Comparison of ENCODE assay signal across 2 cellular contexts in genomic region chr17:27446569-27447301, GRCh38.
TF ChIP-seq lines count a peak whose summit lies in the region.

No MANE protein-coding gene starts in this region.

TF ChIP-seq in IMR-90, 13 proteins besides CTCF, POLR2A, EP300 and RAD21 (continued from another document):
- TF ChIP-seq, protein P1, sequence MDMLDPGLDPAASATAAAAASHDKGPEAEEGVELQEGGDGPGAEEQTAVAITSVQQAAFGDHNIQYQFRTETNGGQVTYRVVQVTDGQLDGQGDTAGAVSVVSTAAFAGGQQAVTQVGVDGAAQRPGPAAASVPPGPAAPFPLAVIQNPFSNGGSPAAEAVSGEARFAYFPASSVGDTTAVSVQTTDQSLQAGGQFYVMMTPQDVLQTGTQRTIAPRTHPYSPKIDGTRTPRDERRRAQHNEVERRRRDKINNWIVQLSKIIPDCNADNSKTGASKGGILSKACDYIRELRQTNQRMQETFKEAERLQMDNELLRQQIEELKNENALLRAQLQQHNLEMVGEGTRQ (IDR thresholded peaks at IDR 0.05; ENCODE audit: low read depth, low read length) = no peak
- TF ChIP-seq RCOR1 (IDR thresholded peaks at IDR 0.05; ENCODE audit: insufficient replicate concordance, low read length) = peak; percentile 84
- no peak for TF ChIP-seq MXI1 (IDR thresholded peaks at IDR 0.05; ENCODE audit: borderline replicate concordance, low read depth, low read length)
- no peak for TF ChIP-seq RFX5 (IDR thresholded peaks at IDR 0.05; ENCODE audit: low read depth, low read length)
- TF ChIP-seq BHLHE40 (IDR thresholded peaks at IDR 0.05; ENCODE audit: low read depth, low read length) = peak; percentile 63
- TF ChIP-seq SMC3 (IDR thresholded peaks at IDR 0.05; ENCODE audit: low read depth, low read length) = peak; percentile 1; the same call in 1 of the 2 replicates
- TF ChIP-seq NFE2L2 (IDR thresholded peaks at IDR 0.05; ENCODE audit: low read depth, low read length) = peak; percentile 43; the same call in 1 of the 2 replicates
- TF ChIP-seq MAZ (IDR thresholded peaks at IDR 0.05; ENCODE audit: borderline replicate concordance, low read depth, low read length) = no peak
- 0 out of 2 replicates have a peak, but pooled peaks have one; percentile 0 for TF ChIP-seq MAFK (IDR thresholded peaks at IDR 0.05; ENCODE audit: low read depth, low read length)
- TF ChIP-seq, protein P2, sequence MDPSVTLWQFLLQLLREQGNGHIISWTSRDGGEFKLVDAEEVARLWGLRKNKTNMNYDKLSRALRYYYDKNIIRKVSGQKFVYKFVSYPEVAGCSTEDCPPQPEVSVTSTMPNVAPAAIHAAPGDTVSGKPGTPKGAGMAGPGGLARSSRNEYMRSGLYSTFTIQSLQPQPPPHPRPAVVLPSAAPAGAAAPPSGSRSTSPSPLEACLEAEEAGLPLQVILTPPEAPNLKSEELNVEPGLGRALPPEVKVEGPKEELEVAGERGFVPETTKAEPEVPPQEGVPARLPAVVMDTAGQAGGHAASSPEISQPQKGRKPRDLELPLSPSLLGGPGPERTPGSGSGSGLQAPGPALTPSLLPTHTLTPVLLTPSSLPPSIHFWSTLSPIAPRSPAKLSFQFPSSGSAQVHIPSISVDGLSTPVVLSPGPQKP (IDR thresholded peaks at IDR 0.05; ENCODE audit: borderline replicate concordance, low read depth, low read length) = no peak

TF ChIP-seq in WTC11, 78 proteins besides CTCF, POLR2A, EP300 and RAD21 (continued from another document):
- TF ChIP-seq FOXP4 (CRISPR knock-in tag; IDR thresholded peaks at IDR 0.05) = no peak
- no peak for TF ChIP-seq ZNF317 (CRISPR knock-in tag; IDR thresholded peaks at IDR 0.05; ENCODE audit: borderline replicate concordance, low read depth)
- TF ChIP-seq, protein P3, sequence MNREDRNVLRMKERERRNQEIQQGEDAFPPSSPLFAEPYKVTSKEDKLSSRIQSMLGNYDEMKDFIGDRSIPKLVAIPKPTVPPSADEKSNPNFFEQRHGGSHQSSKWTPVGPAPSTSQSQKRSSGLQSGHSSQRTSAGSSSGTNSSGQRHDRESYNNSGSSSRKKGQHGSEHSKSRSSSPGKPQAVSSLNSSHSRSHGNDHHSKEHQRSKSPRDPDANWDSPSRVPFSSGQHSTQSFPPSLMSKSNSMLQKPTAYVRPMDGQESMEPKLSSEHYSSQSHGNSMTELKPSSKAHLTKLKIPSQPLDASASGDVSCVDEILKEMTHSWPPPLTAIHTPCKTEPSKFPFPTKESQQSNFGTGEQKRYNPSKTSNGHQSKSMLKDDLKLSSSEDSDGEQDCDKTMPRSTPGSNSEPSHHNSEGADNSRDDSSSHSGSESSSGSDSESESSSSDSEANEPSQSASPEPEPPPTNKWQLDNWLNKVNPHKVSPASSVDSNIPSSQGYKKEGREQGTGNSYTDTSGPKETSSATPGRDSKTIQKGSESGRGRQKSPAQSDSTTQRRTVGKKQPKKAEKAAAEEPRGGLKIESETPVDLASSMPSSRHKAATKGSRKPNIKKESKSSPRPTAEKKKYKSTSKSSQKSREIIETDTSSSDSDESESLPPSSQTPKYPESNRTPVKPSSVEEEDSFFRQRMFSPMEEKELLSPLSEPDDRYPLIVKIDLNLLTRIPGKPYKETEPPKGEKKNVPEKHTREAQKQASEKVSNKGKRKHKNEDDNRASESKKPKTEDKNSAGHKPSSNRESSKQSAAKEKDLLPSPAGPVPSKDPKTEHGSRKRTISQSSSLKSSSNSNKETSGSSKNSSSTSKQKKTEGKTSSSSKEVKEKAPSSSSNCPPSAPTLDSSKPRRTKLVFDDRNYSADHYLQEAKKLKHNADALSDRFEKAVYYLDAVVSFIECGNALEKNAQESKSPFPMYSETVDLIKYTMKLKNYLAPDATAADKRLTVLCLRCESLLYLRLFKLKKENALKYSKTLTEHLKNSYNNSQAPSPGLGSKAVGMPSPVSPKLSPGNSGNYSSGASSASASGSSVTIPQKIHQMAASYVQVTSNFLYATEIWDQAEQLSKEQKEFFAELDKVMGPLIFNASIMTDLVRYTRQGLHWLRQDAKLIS (CRISPR knock-in tag; IDR thresholded peaks at IDR 0.05; ENCODE audit: borderline replicate concordance) = no peak
- no peak for TF ChIP-seq PRDM15 (CRISPR knock-in tag; IDR thresholded peaks at IDR 0.05)
- TF ChIP-seq MYBL2 (CRISPR knock-in tag; IDR thresholded peaks at IDR 0.05) = no peak
- TF ChIP-seq, protein P4, sequence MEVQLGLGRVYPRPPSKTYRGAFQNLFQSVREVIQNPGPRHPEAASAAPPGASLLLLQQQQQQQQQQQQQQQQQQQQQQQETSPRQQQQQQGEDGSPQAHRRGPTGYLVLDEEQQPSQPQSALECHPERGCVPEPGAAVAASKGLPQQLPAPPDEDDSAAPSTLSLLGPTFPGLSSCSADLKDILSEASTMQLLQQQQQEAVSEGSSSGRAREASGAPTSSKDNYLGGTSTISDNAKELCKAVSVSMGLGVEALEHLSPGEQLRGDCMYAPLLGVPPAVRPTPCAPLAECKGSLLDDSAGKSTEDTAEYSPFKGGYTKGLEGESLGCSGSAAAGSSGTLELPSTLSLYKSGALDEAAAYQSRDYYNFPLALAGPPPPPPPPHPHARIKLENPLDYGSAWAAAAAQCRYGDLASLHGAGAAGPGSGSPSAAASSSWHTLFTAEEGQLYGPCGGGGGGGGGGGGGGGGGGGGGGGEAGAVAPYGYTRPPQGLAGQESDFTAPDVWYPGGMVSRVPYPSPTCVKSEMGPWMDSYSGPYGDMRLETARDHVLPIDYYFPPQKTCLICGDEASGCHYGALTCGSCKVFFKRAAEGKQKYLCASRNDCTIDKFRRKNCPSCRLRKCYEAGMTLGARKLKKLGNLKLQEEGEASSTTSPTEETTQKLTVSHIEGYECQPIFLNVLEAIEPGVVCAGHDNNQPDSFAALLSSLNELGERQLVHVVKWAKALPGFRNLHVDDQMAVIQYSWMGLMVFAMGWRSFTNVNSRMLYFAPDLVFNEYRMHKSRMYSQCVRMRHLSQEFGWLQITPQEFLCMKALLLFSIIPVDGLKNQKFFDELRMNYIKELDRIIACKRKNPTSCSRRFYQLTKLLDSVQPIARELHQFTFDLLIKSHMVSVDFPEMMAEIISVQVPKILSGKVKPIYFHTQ (CRISPR knock-in tag; IDR thresholded peaks at IDR 0.05) = no peak
- no peak for TF ChIP-seq NFE2L1 (CRISPR knock-in tag; IDR thresholded peaks at IDR 0.05)
- no peak for TF ChIP-seq PRRX2 (CRISPR knock-in tag; IDR thresholded peaks at IDR 0.05)
- TF ChIP-seq, protein P5, sequence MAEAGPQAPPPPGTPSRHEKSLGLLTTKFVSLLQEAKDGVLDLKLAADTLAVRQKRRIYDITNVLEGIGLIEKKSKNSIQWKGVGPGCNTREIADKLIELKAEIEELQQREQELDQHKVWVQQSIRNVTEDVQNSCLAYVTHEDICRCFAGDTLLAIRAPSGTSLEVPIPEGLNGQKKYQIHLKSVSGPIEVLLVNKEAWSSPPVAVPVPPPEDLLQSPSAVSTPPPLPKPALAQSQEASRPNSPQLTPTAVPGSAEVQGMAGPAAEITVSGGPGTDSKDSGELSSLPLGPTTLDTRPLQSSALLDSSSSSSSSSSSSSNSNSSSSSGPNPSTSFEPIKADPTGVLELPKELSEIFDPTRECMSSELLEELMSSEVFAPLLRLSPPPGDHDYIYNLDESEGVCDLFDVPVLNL (CRISPR knock-in tag; IDR thresholded peaks at IDR 0.05; ENCODE audit: borderline replicate concordance, low read depth) = no peak
- no peak for TF ChIP-seq TCF7 (CRISPR knock-in tag; IDR thresholded peaks at IDR 0.05; ENCODE audit: low read depth)
- TF ChIP-seq FOXP1 (CRISPR knock-in tag; IDR thresholded peaks at IDR 0.05; ENCODE audit: borderline replicate concordance) = no peak
- TF ChIP-seq, protein P6, sequence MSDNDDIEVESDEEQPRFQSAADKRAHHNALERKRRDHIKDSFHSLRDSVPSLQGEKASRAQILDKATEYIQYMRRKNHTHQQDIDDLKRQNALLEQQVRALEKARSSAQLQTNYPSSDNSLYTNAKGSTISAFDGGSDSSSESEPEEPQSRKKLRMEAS (CRISPR knock-in tag; IDR thresholded peaks at IDR 0.05) = no peak
- TF ChIP-seq RELA (CRISPR knock-in tag; IDR thresholded peaks at IDR 0.05; ENCODE audit: borderline replicate concordance) = no peak
- TF ChIP-seq ZMAT4 (CRISPR knock-in tag; IDR thresholded peaks at IDR 0.05) = no peak
